In genomic region chr7:48011952-48012351, GRCh38 we compare ENCODE assay signal across 26 cellular contexts. TPM values are rescaled to one million over a fixed set of nuclear protein-coding genes. Genes with fewer than 3 reads are reported as not detected.
"Had no signal": no experiment of that assay in that cellular context is flagged by ENCODE, and none has a peak within 500 bp of the region (broad histone marks: within the 10 kb centered on the region; RNA-seq: fewer than 3 reads in every experiment).

No MANE protein-coding gene starts in this region.

- H3K9me3 ChIP-seq: esophagus squamous epithelium, neutrophil, psoas muscle, right lobe of liver, suprapubic skin, thyroid gland, upper lobe of left lung, uterus had no signal

- H3K27ac ChIP-seq: coronary artery, epithelial cell of prostate, esophagus squamous epithelium, foreskin keratinocyte, neutrophil, psoas muscle, right lobe of liver, suprapubic skin, thyroid gland, upper lobe of left lung, uterus had no signal

- H3K4me1 ChIP-seq: esophagus squamous epithelium, foreskin keratinocyte, psoas muscle, right lobe of liver, suprapubic skin, thyroid gland, upper lobe of left lung, uterus had no signal

- H3K27me3 ChIP-seq: foreskin keratinocyte, neutrophil, right lobe of liver, suprapubic skin, thyroid gland, upper lobe of left lung, uterus had no signal

- H3K36me3 ChIP-seq: esophagus squamous epithelium, neutrophil, right lobe of liver, suprapubic skin, thyroid gland, upper lobe of left lung, uterus had no signal

- ATAC-seq: foreskin keratinocyte; naive thymus-derived CD8-positive, alpha-beta T cell; psoas muscle; right lobe of liver; stimulated activated effector memory CD8-positive, alpha-beta T cell treated with anti-CD3 and anti-CD28 coated beads, Interleukin-12 subunit alpha, Interleukin-12 subunit beta, amount 100 ng/mL, for 72 hours; stimulated activated naive CD8-positive, alpha-beta T cell treated with anti-CD3 and anti-CD28 coated beads, Interleukin-15, Interleukin-2, amounts not matched to agents 100 U/mL and 50 U/mL, for 24 hours had no signal

- H3K4me3 ChIP-seq: coronary artery, esophagus squamous epithelium, psoas muscle, right lobe of liver, suprapubic skin, thyroid gland, upper lobe of left lung, uterus had no signal

- DNase-seq: effector memory CD4-positive, alpha-beta T cell; esophagus squamous epithelium; foreskin keratinocyte; head of caudate nucleus; hypothalamus; kidney glomerular epithelial cell; naive thymus-derived CD8-positive, alpha-beta T cell; psoas muscle; retina; right lobe of liver; stimulated activated CD4-positive, alpha-beta T cell treated with anti-CD3 and anti-CD28 coated beads, Interleukin-4, amount 100 ng/mL, for 1 hour; stimulated activated CD8-positive, alpha-beta memory T cell treated with anti-CD3 and anti-CD28 coated beads, Interleukin-4, amount 100 ng/mL, for 48 hours; stimulated activated naive CD8-positive, alpha-beta T cell treated with anti-CD3 and anti-CD28 coated beads, Interleukin-15, Interleukin-2, amounts not matched to agents 100 U/mL and 50 U/mL, for 24 hours; thyroid gland; upper lobe of left lung; uterus had no signal

RNA-seq across cellular contexts. Expression of gene SUN3, which starts 17.0 kb away (rescaled TPM):
- total RNA-seq: esophagus squamous epithelium; foreskin keratinocyte; liver; lung microvascular endothelial cell; mesenteric fat pad; naive thymus-derived CD8-positive, alpha-beta T cell; osteoblast; right lobe of liver; suprapubic skin; thyroid gland; upper lobe of left lung; uterus had no signal

RNA-seq across cellular contexts. Expression of gene C7orf57, which starts 23.4 kb away (rescaled TPM):
- total RNA-seq: liver; lung microvascular endothelial cell; mesenteric fat pad; mononuclear cell; naive thymus-derived CD8-positive, alpha-beta T cell; psoas muscle; right lobe of liver; suprapubic skin; thyroid gland had no signal
